13 cellular contexts compared by ENCODE assay signal in the genomic region with DNA sequence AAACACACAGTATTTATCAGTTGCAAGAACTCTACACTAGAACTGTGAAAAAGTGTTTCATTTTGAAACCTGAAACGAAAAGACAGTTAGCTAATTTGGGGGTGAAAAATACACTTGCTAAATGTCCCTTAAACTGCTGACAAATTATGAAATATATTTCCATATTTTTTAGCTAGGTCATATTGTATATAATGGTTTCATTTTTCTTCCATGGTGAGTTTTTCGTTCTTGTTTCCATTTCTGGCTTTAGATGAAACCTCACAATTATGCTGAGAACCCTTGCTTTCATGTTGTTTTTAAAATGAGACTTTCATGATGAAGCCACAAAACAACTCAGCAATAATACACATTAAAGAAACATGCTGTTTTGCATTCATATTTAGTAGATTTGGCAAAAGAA. TPM values are rescaled to one million over a fixed set of nuclear protein-coding genes. Genes with fewer than 3 reads are reported as not detected.
DNase-seq lines count a peak whose midpoint lies in the region; ATAC-seq and TF ChIP-seq lines count a peak whose summit lies in the region.
"Had no signal": no experiment of that assay in that cellular context is flagged by ENCODE, and none has a peak within 500 bp of the region (broad histone marks: within the 10 kb centered on the region; RNA-seq: fewer than 3 reads in every experiment).

No MANE protein-coding gene starts in this region.

- peak overlapping the region; percentile 8; the same call in 1 of the 2 replicates for H2AFZ ChIP-seq in OCI-LY1 (ENCODE audit: low read length)
- no peak overlapping the region for H2AFZ ChIP-seq in PC-9

- peaks cover 15% of the 10 kb centered on the region for H3K4me1 ChIP-seq in OCI-LY1 (ENCODE audit: insufficient read depth, low read length, severe bottlenecking)
- H3K4me1 ChIP-seq in PC-9 (replicated peaks; ENCODE audit: insufficient read depth) = no peaks in the 10 kb centered on the region; the same call in 1 of the 2 replicates

- BruUV-seq in PC-9 (replicated peaks; lab: Mats Ljungman, UMichigan) = no TSS peak

- H3K9me2 ChIP-seq in OCI-LY1 (ENCODE audit: low read depth, low read length) = no peaks in the 10 kb centered on the region
- no peaks in the 10 kb centered on the region for H3K9me2 ChIP-seq in PC-9 (ENCODE audit: insufficient read depth)

- H3K9me3 ChIP-seq in OCI-LY1 (ENCODE audit: low read length) (no peaks in the 10 kb centered on the region), WERI-Rb-1 (ENCODE audit: severe bottlenecking) (no peaks in the 10 kb centered on the region), PC-9 (ENCODE audit: insufficient read depth, low read depth) (peaks cover 7% of the 10 kb centered on the region; the same call in 1 of the 2 replicates)
- H3K9me3 ChIP-seq: esophagus muscularis mucosa had no signal

- H3K9ac ChIP-seq in OCI-LY1 (ENCODE audit: low read length) = no peak overlapping the region

- ATAC-seq in GM18519 (IDR thresholded peaks at IDR 0.05; ENCODE audit: low FRiP score, unreplicated experiment) (peak; percentile 64), GM21367 (IDR thresholded peaks at IDR 0.05; ENCODE audit: unreplicated experiment) (peak; percentile 60), HG02938 (IDR thresholded peaks at IDR 0.05; ENCODE audit: unreplicated experiment) (peak; percentile 57)

- intact Hi-C loops in PC-9 (cut with micrococcal nuclease; ENCODE audit: unreplicated experiment) = loop anchor here (5.0 kb wide), 1 partner anchor 42 kb away; no protein-coding TSS in a partner anchor

- no peaks in the 10 kb centered on the region for H4K20me1 ChIP-seq in OCI-LY1 (ENCODE audit: insufficient read depth, low read length)
- no peaks in the 10 kb centered on the region for H4K20me1 ChIP-seq in PC-9 (ENCODE audit: insufficient read depth)

- DNase-seq in WERI-Rb-1 = no peak
- no peak for DNase-seq in PC-9
- no peak for DNase-seq in KBM-7
- DNase-seq in occipital lobe (lab: John Stamatoyannopoulos, UW) = no peak
- DNase-seq: AML-193; central memory CD4-positive, alpha-beta T cell; mesenchymal stem cell had no signal

- H3K36me3 ChIP-seq in OCI-LY1 (ENCODE audit: insufficient read depth, low read length) (no peaks in the 10 kb centered on the region), WERI-Rb-1 (no peaks in the 10 kb centered on the region), PC-9 (ENCODE audit: low read depth) (no peaks in the 10 kb centered on the region)
- H3K36me3 ChIP-seq: esophagus muscularis mucosa had no signal

- no peak for TF ChIP-seq CTCF in OCI-LY1 (IDR thresholded peaks at IDR 0.05; ENCODE audit: low read length)
- TF ChIP-seq CTCF in WERI-Rb-1 (IDR thresholded peaks at IDR 0.05; ENCODE audit: low read depth, low read length) = no peak
- no peak for TF ChIP-seq CTCF in PC-9 (conservative IDR thresholded peaks at IDR 0.05)

- H3F3A ChIP-seq in OCI-LY1 (ENCODE audit: insufficient read depth, low read length) = peaks cover 5% of the 10 kb centered on the region
- H3F3A ChIP-seq in PC-9 (ENCODE audit: insufficient read depth, low read depth) = peaks cover 10% of the 10 kb centered on the region; the same call in 1 of the 2 replicates

- peak overlapping the region; percentile 7; the same call in 1 of the 2 replicates for H3K4me2 ChIP-seq in OCI-LY1 (ENCODE audit: low read length)
- no peak overlapping the region for H3K4me2 ChIP-seq in PC-9

- H3K27ac ChIP-seq in OCI-LY1 (ENCODE audit: low read depth, low read length, poor library complexity, severe bottlenecking) (no peak overlapping the region), WERI-Rb-1 (no peak overlapping the region), PC-9 (no peak overlapping the region)
- H3K27ac ChIP-seq: esophagus muscularis mucosa had no signal

- in situ Hi-C loops in KBM-7 (cut with MboI; ENCODE audit: low pct_unique_long_range_greater_than_20kb, low sequenced_read_pairs) = no loop called here

- H3K79me2 ChIP-seq in OCI-LY1 (ENCODE audit: insufficient read depth, low read length) (no peaks in the 10 kb centered on the region), PC-9 (ENCODE audit: low read depth) (no peaks in the 10 kb centered on the region)

- H3K27me3 ChIP-seq in OCI-LY1 (ENCODE audit: insufficient read depth, low read length) (no peaks in the 10 kb centered on the region), WERI-Rb-1 (ENCODE audit: insufficient read depth, low read depth, severe bottlenecking) (no peaks in the 10 kb centered on the region), PC-9 (ENCODE audit: insufficient read depth, low read depth) (no peaks in the 10 kb centered on the region)
- H3K27me3 ChIP-seq: esophagus muscularis mucosa had no signal

- H3K4me3 ChIP-seq in OCI-LY1 (ENCODE audit: low read depth, low read length, poor library complexity, severe bottlenecking) (no peak overlapping the region), WERI-Rb-1 (ENCODE audit: low read depth, low read length) (no peak overlapping the region), PC-9 (no peak overlapping the region)
- H3K4me3 ChIP-seq: esophagus muscularis mucosa had no signal

- CTCF ChIA-PET in PC-9 (lab: Charles Lee) = no interaction called here

- POLR2A ChIA-PET in PC-9 (lab: Charles Lee; ENCODE audit: unreplicated experiment) = no interaction called here

RNA-seq across cellular contexts. Expression of a gene that starts 46.7 kb away (rescaled TPM):
- total RNA-seq in PC-9 (2021) = 19.4 and 20.1 TPM in 2 replicates
- 109 TPM for total RNA-seq in occipital lobe
- total RNA-seq: T-helper 2 cell treated with Interferon-gamma antibody and Interleukin-4, amounts not matched to agents 100 ng/mL and 5 ng/mL, for 36 hours had no signal
